11 cellular contexts compared by ENCODE assay signal in genomic region chr1:227748496-227749182, GRCh38. TPM values are rescaled to one million over a fixed set of nuclear protein-coding genes. Genes with fewer than 3 reads are reported as not detected.
DNase-seq lines count a peak whose midpoint lies in the region; ATAC-seq and TF ChIP-seq lines count a peak whose summit lies in the region.
"Had no signal": no experiment of that assay in that cellular context is flagged by ENCODE, and none has a peak within 500 bp of the region (broad histone marks: within the 10 kb centered on the region; RNA-seq: fewer than 3 reads in every experiment).

No MANE protein-coding gene starts in this region.

- POLR2A ChIA-PET in activated CD4-positive, alpha-beta memory T cell treated with anti-CD3 and anti-CD28 coated beads, Interleukin-2, amount 10 ng/mL, durations not matched to agents 7 days and 5 days (lab: Charles Lee): interaction anchor here (0.6 to 1.3 kb wide), 3 partner anchors 10 to 334 kb away, joined by 4 to 5 read pairs (median 4); partner anchors contain the start of gene ARF1

- TF ChIP-seq CTCF in brain microvascular endothelial cell (IDR thresholded peaks at IDR 0.05; ENCODE audit: low read depth, low read length, missing control alignments): no peak

- peak overlapping the region; percentile 57 for H3K4me3 Mint-ChIP-seq in activated CD4-positive, alpha-beta memory T cell treated with anti-CD3 and anti-CD28 coated beads, Interleukin-2, amount 10 ng/mL, durations not matched to agents 7 days and 5 days
- no peak overlapping the region for H3K4me3 Mint-ChIP-seq in stimulated activated memory B cell treated with anti-CD40 and anti-IgM and Interleukin-4, amounts not matched to agents 10 μg/mL and 1 μg/mL and 100 μg/mL, for 72 hours
- H3K4me3 Mint-ChIP-seq: stimulated activated naive B cell treated with anti-CD40 and anti-IgM and Interleukin-4, amounts not matched to agents 10 μg/mL and 1 μg/mL and 100 μg/mL, for 72 hours had no signal

- ATAC-seq in left cardiac atrium (peak; percentile 36 to 50), HG03571 (IDR thresholded peaks at IDR 0.05; ENCODE audit: unreplicated experiment) (no peak)
- no peak for ATAC-seq in stimulated activated memory B cell treated with anti-CD40 and anti-IgM and Interleukin-4, amounts not matched to agents 10 μg/mL and 1 μg/mL and 100 μg/mL, for 72 hours
- ATAC-seq: stimulated activated naive B cell treated with anti-CD40 and anti-IgM and Interleukin-4, amounts not matched to agents 10 μg/mL and 1 μg/mL and 100 μg/mL, for 72 hours had no signal

- peaks cover 59% of the 10 kb centered on the region for H3K36me3 Mint-ChIP-seq in activated CD4-positive, alpha-beta memory T cell treated with anti-CD3 and anti-CD28 coated beads, Interleukin-2, amount 10 ng/mL, durations not matched to agents 7 days and 5 days (ENCODE audit: low read depth)
- peaks cover 34% of the 10 kb centered on the region for H3K36me3 Mint-ChIP-seq in stimulated activated memory B cell treated with anti-CD40 and anti-IgM and Interleukin-4, amounts not matched to agents 10 μg/mL and 1 μg/mL and 100 μg/mL, for 72 hours

- no peaks in the 10 kb centered on the region for H3K9me3 Mint-ChIP-seq in activated CD4-positive, alpha-beta memory T cell treated with anti-CD3 and anti-CD28 coated beads, Interleukin-2, amount 10 ng/mL, durations not matched to agents 7 days and 5 days
- no peaks in the 10 kb centered on the region for H3K9me3 Mint-ChIP-seq in stimulated activated memory B cell treated with anti-CD40 and anti-IgM and Interleukin-4, amounts not matched to agents 10 μg/mL and 1 μg/mL and 100 μg/mL, for 72 hours
- H3K9me3 Mint-ChIP-seq: stimulated activated naive B cell treated with anti-CD40 and anti-IgM and Interleukin-4, amounts not matched to agents 10 μg/mL and 1 μg/mL and 100 μg/mL, for 72 hours had no signal

- peak overlapping the region; percentile 97 for H3K27ac Mint-ChIP-seq in activated CD4-positive, alpha-beta memory T cell treated with anti-CD3 and anti-CD28 coated beads, Interleukin-2, amount 10 ng/mL, durations not matched to agents 7 days and 5 days
- H3K27ac Mint-ChIP-seq in stimulated activated memory B cell treated with anti-CD40 and anti-IgM and Interleukin-4, amounts not matched to agents 10 μg/mL and 1 μg/mL and 100 μg/mL, for 72 hours: peak overlapping the region; percentile 36
- H3K27ac Mint-ChIP-seq: stimulated activated naive B cell treated with anti-CD40 and anti-IgM and Interleukin-4, amounts not matched to agents 10 μg/mL and 1 μg/mL and 100 μg/mL, for 72 hours had no signal

- intact Hi-C loops in left cardiac atrium (cut with DNase I): no loop called here

- H3K4me3 ChIP-seq in brain microvascular endothelial cell (ENCODE audit: low read depth, low read length): no peak overlapping the region

- CTCF ChIA-PET in activated CD4-positive, alpha-beta memory T cell treated with anti-CD3 and anti-CD28 coated beads, Interleukin-2, amount 10 ng/mL, durations not matched to agents 7 days and 5 days (lab: Charles Lee): interaction anchor here (0.6 kb wide), 1 partner anchor 710 kb away, joined by 3 read pairs; no protein-coding TSS in a partner anchor

- no peak overlapping the region for H3K27ac ChIP-seq in brain microvascular endothelial cell

- peaks cover 89% of the 10 kb centered on the region for H3K4me1 Mint-ChIP-seq in activated CD4-positive, alpha-beta memory T cell treated with anti-CD3 and anti-CD28 coated beads, Interleukin-2, amount 10 ng/mL, durations not matched to agents 7 days and 5 days
- H3K4me1 Mint-ChIP-seq in stimulated activated memory B cell treated with anti-CD40 and anti-IgM and Interleukin-4, amounts not matched to agents 10 μg/mL and 1 μg/mL and 100 μg/mL, for 72 hours: peaks cover 14% of the 10 kb centered on the region

- no peaks in the 10 kb centered on the region for H3K36me3 ChIP-seq in brain microvascular endothelial cell (replicated peaks)

- no peaks in the 10 kb centered on the region for H3K27me3 Mint-ChIP-seq in activated CD4-positive, alpha-beta memory T cell treated with anti-CD3 and anti-CD28 coated beads, Interleukin-2, amount 10 ng/mL, durations not matched to agents 7 days and 5 days
- H3K27me3 Mint-ChIP-seq in stimulated activated memory B cell treated with anti-CD40 and anti-IgM and Interleukin-4, amounts not matched to agents 10 μg/mL and 1 μg/mL and 100 μg/mL, for 72 hours: no peaks in the 10 kb centered on the region
- H3K27me3 Mint-ChIP-seq: stimulated activated naive B cell treated with anti-CD40 and anti-IgM and Interleukin-4, amounts not matched to agents 10 μg/mL and 1 μg/mL and 100 μg/mL, for 72 hours had no signal

- H3K27me3 ChIP-seq in brain microvascular endothelial cell (replicated peaks): no peaks in the 10 kb centered on the region

- in situ Hi-C loops in brain microvascular endothelial cell (cut with HindIII; ENCODE audit: low pct_ligation_motif_present, low sequenced_read_pairs): no loop called here

- DNase-seq in activated CD4-positive, alpha-beta T cell treated with anti-CD3 and anti-CD28 coated beads, Interleukin-2, amount 50 U/mL, for 1 hour: peak; percentile 33
- no peak for DNase-seq in activated CD4-positive, alpha-beta T cell treated with anti-CD3 and anti-CD28 coated beads for 4 hours
- DNase-seq in activated CD4-positive, alpha-beta memory T cell treated with anti-CD3 and anti-CD28 coated beads, Interleukin-2, amount 10 ng/mL, durations not matched to agents 7 days and 5 days: peak; percentile 84
- no peak for DNase-seq in left cardiac atrium
- no peak for DNase-seq in HuH-7 (ENCODE audit: low spot score)
- DNase-seq in brain microvascular endothelial cell: no peak
- DNase-seq: NCI-H524; SHP77 treated with DMSO at 0.1 percent for 48 hours; stimulated activated naive B cell treated with anti-CD40 and anti-IgM and Interleukin-4, amounts not matched to agents 10 μg/mL and 1 μg/mL and 100 μg/mL, for 72 hours had no signal

RNA-seq across cellular contexts. Expression of gene SNAP47, which starts 13.4 kb away (rescaled TPM):
- 10 to 100 TPM; 55.3 to 59.4 TPM for total RNA-seq in activated CD4-positive, alpha-beta memory T cell treated with anti-CD3 and anti-CD28 coated beads, Interleukin-2, amount 10 ng/mL, durations not matched to agents 7 days and 5 days
- 10 to 100 TPM; 37.9 to 38.5 TPM for total RNA-seq in left cardiac atrium

RNA-seq across cellular contexts. Expression of gene JMJD4, which starts 13.5 kb away (rescaled TPM):
- total RNA-seq in activated CD4-positive, alpha-beta memory T cell treated with anti-CD3 and anti-CD28 coated beads, Interleukin-2, amount 10 ng/mL, durations not matched to agents 7 days and 5 days: 10 to 100 TPM; 23.7 to 25.0 TPM
- total RNA-seq in left cardiac atrium: 10 to 100 TPM in 1 of 2 donors, 1 to 10 TPM in 1; 9.7 to 14.1 TPM

Comparison
In these comparisons a context has a peak if more than half of its experiments do, and no peak if none do; other contexts are left out.
1. DNase-seq: peak in activated CD4-positive, alpha-beta T cell treated with anti-CD3 and anti-CD28 coated beads, Interleukin-2, amount 50 U/mL, for 1 hour (single experiment) and activated CD4-positive, alpha-beta memory T cell treated with anti-CD3 and anti-CD28 coated beads, Interleukin-2, amount 10 ng/mL, durations not matched to agents 7 days and 5 days (single experiment); none in activated CD4-positive, alpha-beta T cell treated with anti-CD3 and anti-CD28 coated beads for 4 hours (0 of 2), left cardiac atrium (single experiment), HuH-7 (single experiment) and brain microvascular endothelial cell (single experiment).
2. ATAC-seq: peak in left cardiac atrium (2 of 2); none in stimulated activated memory B cell treated with anti-CD40 and anti-IgM and Interleukin-4, amounts not matched to agents 10 μg/mL and 1 μg/mL and 100 μg/mL, for 72 hours (single experiment) and HG03571 (single experiment).